16 cellular contexts compared by ENCODE assay signal in the genomic region with DNA sequence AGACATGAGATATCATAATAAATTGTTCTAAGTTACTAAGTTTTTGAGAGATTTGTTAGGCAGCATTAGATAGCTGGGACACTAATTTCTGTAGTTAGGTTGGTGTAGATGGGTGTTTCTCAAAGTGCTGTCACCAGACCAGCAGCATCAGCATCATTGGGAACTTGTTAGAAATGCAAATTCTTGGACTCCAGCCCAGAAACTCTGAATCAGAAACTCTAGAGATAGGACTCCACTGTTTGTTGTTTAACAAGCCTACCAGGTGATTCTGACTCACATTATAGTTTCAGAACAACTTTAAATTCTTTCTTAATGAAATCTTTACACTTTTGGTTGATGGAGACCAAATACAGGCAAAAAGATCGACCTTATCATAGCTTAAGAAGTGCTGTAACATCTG.
A peak's percentile ranks its signal among the peaks of the same experiment; 100 is the strongest.
DNase-seq lines count a peak whose midpoint lies in the region; ATAC-seq, FAIRE-seq and TF ChIP-seq lines count a peak whose summit lies in the region.
"Had no signal": no experiment of that assay in that cellular context is flagged by ENCODE, and none has a peak within 500 bp of the region (broad histone marks: within the 10 kb centered on the region; RNA-seq: fewer than 3 reads in every experiment).

No MANE protein-coding gene starts in this region.

- H3K79me1 ChIP-seq in mesenchymal stem cell (replicated peaks; ENCODE audit: low read length, poor library complexity, severe bottlenecking) = no peaks in the 10 kb centered on the region

- H3K27me3 ChIP-seq in K562 (ENCODE audit: control insufficient read depth in 2 of 2, insufficient read depth in 2 of 2, low read length in 2 of 2) = no peaks in the 10 kb centered on the region
- H3K27me3 ChIP-seq in mesenchymal stem cell (ENCODE audit: control insufficient read depth in 1 of 2, insufficient read depth in 1 of 2, low read length in 2 of 2) = no peaks in the 10 kb centered on the region
- H3K27me3 ChIP-seq in osteoblast (ENCODE audit: insufficient read depth, low read length) = no peaks in the 10 kb centered on the region

- H3K4me2 ChIP-seq in K562 (ENCODE audit: insufficient read depth, low read length) (no peak overlapping the region), mesenchymal stem cell (ENCODE audit: low read length, poor library complexity, severe bottlenecking) (no peak overlapping the region), osteoblast (ENCODE audit: insufficient read depth, low read length) (no peak overlapping the region)

- H3K9me1 ChIP-seq in K562 (ENCODE audit: control insufficient read depth, insufficient read depth, low read length) = no peaks in the 10 kb centered on the region

- no peak for FAIRE-seq in K562 (lab: Jason Lieb, UNC)
- FAIRE-seq: GM18507, keratinocyte had no signal

- no peak overlapping the region for H4K91ac ChIP-seq in mesenchymal stem cell (ENCODE audit: low read length)

- no peaks in the 10 kb centered on the region for H3K4me1 ChIP-seq in K562 (replicated peaks in 1 of 2; ENCODE audit: control insufficient read depth in 2 of 2, insufficient read depth in 2 of 2, low read length in 2 of 2)
- H3K4me1 ChIP-seq in mesenchymal stem cell (ENCODE audit: control insufficient read depth, insufficient read depth, low read depth, low read length) = no peaks in the 10 kb centered on the region
- H3K4me1 ChIP-seq in osteoblast (ENCODE audit: insufficient read depth, low read length) = no peaks in the 10 kb centered on the region

- no peak overlapping the region for H2AK5ac ChIP-seq in mesenchymal stem cell (ENCODE audit: low read length, severe bottlenecking)

- no peak overlapping the region for H3K4me3 ChIP-seq in K562
- no peak overlapping the region for H3K4me3 ChIP-seq in mesenchymal stem cell (ENCODE audit: insufficient read depth in 1 of 2, low read depth in 1 of 2, low read length in 2 of 2)
- H3K4me3 ChIP-seq in osteoblast (ENCODE audit: insufficient read depth, low read length) = no peak overlapping the region
- H3K4me3 ChIP-seq: SK-N-MC had no signal

- no peak overlapping the region for H2BK5ac ChIP-seq in mesenchymal stem cell (ENCODE audit: low read depth, low read length, poor library complexity, severe bottlenecking)

- H3K79me2 ChIP-seq in K562 (ENCODE audit: control insufficient read depth, insufficient read depth, low read length) (no peaks in the 10 kb centered on the region), osteoblast (ENCODE audit: insufficient read depth, low read length) (no peaks in the 10 kb centered on the region)

- H3K27ac ChIP-seq in K562 (ENCODE audit: extremely low read depth, low read depth, low read length) (no peak overlapping the region), mesenchymal stem cell (ENCODE audit: low read length, poor library complexity, severe bottlenecking) (peak overlapping the region; percentile 55), osteoblast (ENCODE audit: low read depth, low read length) (no peak overlapping the region)
- H3K27ac ChIP-seq: SK-N-MC had no signal

- POLR2A ChIA-PET in K562 (lab: Yijun Ruan, JAX) = interaction anchor here (0.5 kb wide), 1 partner anchor 75 kb away, joined by 3 read pairs; no protein-coding TSS in a partner anchor

- H3K36me3 ChIP-seq in K562 (ENCODE audit: control insufficient read depth, insufficient read depth, low read length) (no peaks in the 10 kb centered on the region), mesenchymal stem cell (ENCODE audit: control insufficient read depth in 1 of 2, insufficient read depth in 2 of 2, low read depth in 1 of 2, low read length in 2 of 2) (no peaks in the 10 kb centered on the region), osteoblast (ENCODE audit: insufficient read depth, low read length) (no peaks in the 10 kb centered on the region)

- no peak overlapping the region for H2BK120ac ChIP-seq in mesenchymal stem cell (ENCODE audit: low read depth, low read length)

- in situ Hi-C loops in K562 (cut with MboI) = no loop called here

- WGBS in K562 (ENCODE audit: insufficient coverage, low coverage, missing lambda C conversion rate) = 0% methylated on average over 1 of the region's 1 CpG
- 60% methylated on average over 1 of the region's 1 CpG for WGBS in mesenchymal stem cell

- H3K18ac ChIP-seq in mesenchymal stem cell (ENCODE audit: low read depth in 1 of 2, low read length in 2 of 2) = no peak overlapping the region

- H3K9ac ChIP-seq in K562 (ENCODE audit: insufficient read depth in 1 of 2, low read depth in 2 of 2, low read length in 2 of 2) (no peak overlapping the region), mesenchymal stem cell (ENCODE audit: low read length) (no peak overlapping the region)

- BruUV-seq in K562 (replicated peaks; lab: Mats Ljungman, UMichigan) = no TSS peak

- no peak for TF ChIP-seq POLR2A in K562 (conservative IDR thresholded peaks at IDR 0.05)
- no peak for TF ChIP-seq POLR2A in erythroblast (IDR thresholded peaks at IDR 0.05; ENCODE audit: low read length)

- H2AFZ ChIP-seq in K562 (ENCODE audit: low read depth, low read length) (no peak overlapping the region), mesenchymal stem cell (ENCODE audit: low read depth, low read length) (no peak overlapping the region), osteoblast (ENCODE audit: low read length) (no peak overlapping the region)

- TF ChIP-seq CTCF in K562 (IDR thresholded peaks at IDR 0.05 in 2 of 3, conservative IDR thresholded peaks at IDR 0.05 in 1 of 3; ENCODE audit: insufficient read depth in 2 of 3, low read depth in 1 of 3, low read length in 3 of 3) = no peak
- TF ChIP-seq CTCF in osteoblast (IDR thresholded peaks at IDR 0.05; ENCODE audit: extremely low read depth, low read depth, low read length) = no peak

- no peaks in the 10 kb centered on the region for H4K20me1 ChIP-seq in K562 (replicated peaks; ENCODE audit: control insufficient read depth, insufficient read depth, low read length)
- H4K20me1 ChIP-seq in osteoblast (ENCODE audit: insufficient read depth, low read length) = no peaks in the 10 kb centered on the region

- H2BK15ac ChIP-seq in mesenchymal stem cell (ENCODE audit: low read depth, poor library complexity, severe bottlenecking) = no peak overlapping the region

- DNase-seq in EH (ENCODE audit: low read depth) = peak; percentile 82
- DNase-seq in LHCN-M2 (ENCODE audit: low read depth) = peak; percentile 62
- DNase-seq in K562 (ENCODE audit: extremely low read depth in 1 of 4, low spot score in 3 of 4) = peak in 1 of 4 experiments; percentile 2
- DNase-seq in mesenchymal stem cell = peak; percentile 64
- DNase-seq in osteoblast (ENCODE audit: insufficient read length, low spot score, missing footprints) = no peak
- DNase-seq in hypothalamus (lab: John Stamatoyannopoulos, UW) = no peak
- no peak for DNase-seq in erythroblast (lab: John Stamatoyannopoulos, UW)
- no peak for DNase-seq in sciatic nerve (ENCODE audit: low spot score)
- DNase-seq: activated CD4-positive, alpha-beta T cell treated with anti-CD3 and anti-CD28 coated beads, Interleukin-2, amount 50 U/mL, for 1 hour; activated naive CD4-positive, alpha-beta T cell treated with anti-CD3 and anti-CD28 coated beads for 36 hours; effector memory CD4-positive, alpha-beta T cell; NCI-H2107; stimulated activated CD4-positive, alpha-beta T cell treated with anti-CD3 and anti-CD28 coated beads, Interleukin-2, amount 100 ng/mL, for 48 hours had no signal

- intact Hi-C loops in K562 (cut with micrococcal nuclease) = no loop called here
- intact Hi-C loops in sciatic nerve (cut with DNase I) = no loop called here

- no peak overlapping the region for H2BK12ac ChIP-seq in mesenchymal stem cell (ENCODE audit: low read length in 2 of 2)

- CTCF ChIA-PET in K562 (lab: Yijun Ruan, JAX; ENCODE audit: low intra/inter-chr PET ratio) = no interaction called here

- TF ChIP-seq RAD21 in K562 (CRISPR knock-in tag; conservative IDR thresholded peaks at IDR 0.05 in 1 of 2, IDR thresholded peaks at IDR 0.05 in 1 of 2) = no peak

- ATAC-seq in K562 (no peak), sciatic nerve (no peak)

- H4K8ac ChIP-seq in mesenchymal stem cell (ENCODE audit: low read length) = no peak overlapping the region

- H3K4ac ChIP-seq in mesenchymal stem cell (ENCODE audit: low read depth in 1 of 2, low read length in 2 of 2) = no peak overlapping the region

- TF ChIP-seq EP300 in K562 (IDR thresholded peaks at IDR 0.05; ENCODE audit: low read length) = no peak

- H3K14ac ChIP-seq in mesenchymal stem cell (ENCODE audit: low read length in 2 of 2) = no peak overlapping the region

- H3K9me3 ChIP-seq in K562 (replicated peaks; ENCODE audit: control insufficient read depth, insufficient read depth, low read depth, low read length) (no peaks in the 10 kb centered on the region), mesenchymal stem cell (ENCODE audit: control insufficient read depth, low read length) (no peaks in the 10 kb centered on the region), osteoblast (ENCODE audit: low read depth, low read length) (no peaks in the 10 kb centered on the region)

- no peak overlapping the region for H3K23ac ChIP-seq in mesenchymal stem cell (ENCODE audit: low read length in 2 of 2)

TF ChIP-seq in K562, 482 proteins besides CTCF, POLR2A, EP300 and RAD21:
- TF ChIP-seq SP2 (IDR thresholded peaks at IDR 0.05; ENCODE audit: extremely low read depth, low read depth, low read length, poor library complexity, severe bottlenecking) (no peak), FOSL1 (tag; conservative IDR thresholded peaks at IDR 0.05) (peak; percentile 57; the same call in 1 of the 2 replicates), MCM3 (IDR thresholded peaks at IDR 0.05) (no peak)

Comparison
In these comparisons a context has a peak if more than half of its experiments do, and no peak if none do; other contexts are left out.
1. DNase-seq: peak in EH (single experiment), LHCN-M2 (single experiment) and mesenchymal stem cell (single experiment); none in osteoblast (single experiment), hypothalamus (0 of 51), erythroblast (0 of 2) and sciatic nerve (single experiment).